Comparison of ENCODE assay signal across 10 cellular contexts in genomic region chr1:3903141-3904005, GRCh38. TPM values are rescaled to one million over a fixed set of nuclear protein-coding genes. Genes with fewer than 3 reads are reported as not detected.
DNase-seq lines count a peak whose midpoint lies in the region; ATAC-seq, FAIRE-seq and TF ChIP-seq lines count a peak whose summit lies in the region.
"Had no signal": no experiment of that assay in that cellular context is flagged by ENCODE, and none has a peak within 500 bp of the region (broad histone marks: within the 10 kb centered on the region; RNA-seq: fewer than 3 reads in every experiment).

No MANE protein-coding gene starts in this region.

- no peak overlapping the region for H2BK120ac ChIP-seq in neuronal stem cell (ENCODE audit: low read depth, low read length)

- H2BK12ac ChIP-seq in neuronal stem cell (ENCODE audit: low read length) = no peak overlapping the region

- peak overlapping the region in 1 of 2 donors; percentile 11 for H3K4me3 ChIP-seq in neuronal stem cell (ENCODE audit: low read length in 2 of 2)

- peaks cover 3 to 4% of the 10 kb centered on the region in 2 donors for H3K4me1 ChIP-seq in neuronal stem cell (ENCODE audit: control insufficient read depth in 2 of 2, insufficient read depth in 1 of 2, low read depth in 1 of 2, low read length in 2 of 2)

- H3K4ac ChIP-seq in neuronal stem cell (ENCODE audit: low read length) = no peak overlapping the region

- no peak overlapping the region for H2BK15ac ChIP-seq in neuronal stem cell (ENCODE audit: low read length)

- peaks cover 0 to 7% of the 10 kb centered on the region in 2 donors for H3K9me3 ChIP-seq in neuronal stem cell (replicated peaks in 1 of 2; ENCODE audit: control insufficient read depth in 2 of 2, insufficient read depth in 1 of 2, low read depth in 1 of 2, low read length in 2 of 2)

- FAIRE-seq in H54 (lab: Jason Lieb, UNC) = no peak
- FAIRE-seq: H1 had no signal

- H3K79me1 ChIP-seq in neuronal stem cell (ENCODE audit: low read depth, low read length) = peaks cover 4% of the 10 kb centered on the region

- no peak overlapping the region for H3K9ac ChIP-seq in neuronal stem cell (ENCODE audit: low read depth, low read length, poor library complexity)

- H3K4me2 ChIP-seq in neuronal stem cell (ENCODE audit: insufficient read depth, low read length, poor library complexity, severe bottlenecking) = no peak overlapping the region

- H3K23ac ChIP-seq in neuronal stem cell (ENCODE audit: low read depth, low read length, poor library complexity) = no peak overlapping the region

- no peak overlapping the region for H4K91ac ChIP-seq in neuronal stem cell (ENCODE audit: low read depth, low read length, poor library complexity)

- no CpG with 5 or more reads among the region's 16 CpGs for WGBS in neuronal stem cell (ENCODE audit: extremely low coverage in 2 of 2, insufficient read length in 2 of 2, insufficient replicate concordance in 1 of 2), 2 donors

- peak overlapping the region; percentile 27 for H2AK5ac ChIP-seq in neuronal stem cell (ENCODE audit: low read depth, low read length)

- H2AFZ ChIP-seq in neuronal stem cell (ENCODE audit: low read length) = peak overlapping the region; percentile 64

- DNase-seq in NCI-H1417 (lab: John Stamatoyannopoulos, UW) (peak in 2 of 3 experiments; percentile 63 to 83), NCI-H1417 treated with DMSO at 0.1 percent for 48 hours (lab: John Stamatoyannopoulos, UW) (no peak), NCI-H2196 (lab: John Stamatoyannopoulos, UW; ENCODE audit: unreplicated experiment) (peak; percentile 77), neuronal stem cell (ENCODE audit: low spot score) (no peak), H54 (ENCODE audit: insufficient read length, low spot score) (no peak), DMS53 (lab: John Stamatoyannopoulos, UW) (no peak)
- DNase-seq in central memory CD4-positive, alpha-beta T cell = peak; percentile 34
- DNase-seq: 8988T had no signal

- H4K8ac ChIP-seq in neuronal stem cell (ENCODE audit: low read depth, low read length) = no peak overlapping the region

- no peak overlapping the region for H3K18ac ChIP-seq in neuronal stem cell (ENCODE audit: low read length)

- no peak for ATAC-seq in HG02840 (IDR thresholded peaks at IDR 0.05; ENCODE audit: low FRiP score, unreplicated experiment)

- peak overlapping the region; percentile 16 for H2BK5ac ChIP-seq in neuronal stem cell (ENCODE audit: low read length)

- no peaks in the 10 kb centered on the region for H3K27me3 ChIP-seq in neuronal stem cell (ENCODE audit: control insufficient read depth in 3 of 3, insufficient read depth in 3 of 3, low read depth in 1 of 3, low read length in 3 of 3)

- no peaks in the 10 kb centered on the region for H3K36me3 ChIP-seq in neuronal stem cell (replicated peaks in 1 of 2; ENCODE audit: control insufficient read depth in 2 of 2, insufficient read depth in 2 of 2, low read length in 2 of 2)

- H3K14ac ChIP-seq in neuronal stem cell (ENCODE audit: low read length) = no peak overlapping the region

- no peak for TF ChIP-seq POLR2A in H54 (IDR thresholded peaks at IDR 0.05; ENCODE audit: low read depth, low read length)

- no peak overlapping the region for H3K27ac ChIP-seq in neuronal stem cell (replicated peaks; ENCODE audit: low read length)

RNA-seq across cellular contexts. Expression of gene C1orf174, which starts 3.3 kb away (rescaled TPM):
- polyA plus RNA-seq in neuronal stem cell (2013, experiment 1 of 2) = 30.3 TPM
- 30.5 TPM for polyA plus RNA-seq in neuronal stem cell (2013, experiment 2 of 2)

RNA-seq across cellular contexts. Expression of gene DFFB, which starts 46.1 kb away (rescaled TPM):
- 6.6 TPM for polyA plus RNA-seq in neuronal stem cell (2013, experiment 1 of 2)
- polyA plus RNA-seq in neuronal stem cell (2013, experiment 2 of 2) = 7.4 TPM

RNA-seq across cellular contexts. Expression of gene CEP104, which starts 46.4 kb away (rescaled TPM):
- 12.6 TPM for polyA plus RNA-seq in neuronal stem cell (2013, experiment 1 of 2)
- 13.2 TPM for polyA plus RNA-seq in neuronal stem cell (2013, experiment 2 of 2)

Comparison
In these comparisons a context has a peak if more than half of its experiments do, and no peak if none do; other contexts are left out.
1. DNase-seq: peak in NCI-H1417 (2 of 3), NCI-H2196 (single experiment) and central memory CD4-positive, alpha-beta T cell (single experiment); none in NCI-H1417 treated with DMSO at 0.1 percent for 48 hours (single experiment), neuronal stem cell (single experiment), H54 (single experiment) and DMS53 (single experiment).